31 cellular contexts compared by ENCODE assay signal in the genomic region with DNA sequence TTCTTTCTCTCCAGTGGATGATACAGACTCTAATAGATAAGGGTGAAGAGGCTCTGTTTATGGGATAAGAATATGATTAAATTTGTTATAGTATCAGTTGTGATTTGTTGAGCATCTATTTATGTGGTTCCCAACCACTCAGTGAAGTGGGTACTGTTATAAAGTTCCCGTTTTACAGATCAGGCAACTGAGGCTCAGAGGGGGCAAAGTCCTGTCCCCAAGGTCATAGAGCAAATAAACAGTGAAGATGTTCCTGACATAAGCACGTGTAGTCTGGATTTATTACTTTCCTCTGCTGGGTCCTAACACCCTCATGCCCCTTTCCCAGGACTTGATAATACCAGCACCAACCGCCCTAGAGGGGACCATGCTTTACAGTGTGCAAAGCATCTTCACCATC. TPM values are rescaled to one million over a fixed set of nuclear protein-coding genes. Genes with fewer than 3 reads are reported as not detected.
"Had no signal": no experiment of that assay in that cellular context is flagged by ENCODE, and none has a peak within 500 bp of the region (broad histone marks: within the 10 kb centered on the region; RNA-seq: fewer than 3 reads in every experiment).

No MANE protein-coding gene starts in this region.

- DNase-seq: dermis blood vessel endothelial cell; effector memory CD4-positive, alpha-beta T cell; foreskin keratinocyte; heart right ventricle; left ventricle myocardium superior; lower lobe of right lung; naive thymus-derived CD8-positive, alpha-beta T cell; nephron progenitor cell; pancreas; psoas muscle; right cardiac atrium; spleen; stimulated activated CD4-positive, alpha-beta T cell treated with anti-CD3 and anti-CD28 coated beads, Interleukin-4, amount 100 ng/mL, for 4 hours; stimulated activated naive CD8-positive, alpha-beta T cell treated with anti-CD3 and anti-CD28 coated beads, Interleukin-15, Interleukin-2, amounts not matched to agents 100 U/mL and 50 U/mL, for 24 hours; testis; tibial artery had no signal

- H3K27ac Mint-ChIP-seq: naive thymus-derived CD8-positive, alpha-beta T cell; nephron progenitor cell; stimulated activated memory B cell treated with anti-CD40 and anti-IgM and Interleukin-4, amounts not matched to agents 10 μg/mL and 1 μg/mL and 100 μg/mL, for 72 hours; type B pancreatic cell had no signal

- H3K4me3 Mint-ChIP-seq: nephron progenitor cell; stimulated activated memory B cell treated with anti-CD40 and anti-IgM and Interleukin-4, amounts not matched to agents 10 μg/mL and 1 μg/mL and 100 μg/mL, for 72 hours; type B pancreatic cell had no signal

- H3K9me3 Mint-ChIP-seq: naive thymus-derived CD8-positive, alpha-beta T cell; nephron progenitor cell; stimulated activated memory B cell treated with anti-CD40 and anti-IgM and Interleukin-4, amounts not matched to agents 10 μg/mL and 1 μg/mL and 100 μg/mL, for 72 hours; type B pancreatic cell had no signal

- H3K9me3 ChIP-seq: esophagus muscularis mucosa, gastroesophageal sphincter, heart right ventricle, lower lobe of right lung, neutrophil, pancreas, psoas muscle, spleen, testis, tibial artery had no signal

- H3K27me3 ChIP-seq: pancreas, testis had no signal

- H3K36me3 Mint-ChIP-seq: stimulated activated memory B cell treated with anti-CD40 and anti-IgM and Interleukin-4, amounts not matched to agents 10 μg/mL and 1 μg/mL and 100 μg/mL, for 72 hours; type B pancreatic cell had no signal

- H3K27ac ChIP-seq: coronary artery, esophagus muscularis mucosa, foreskin keratinocyte, gastroesophageal sphincter, heart right ventricle, lower lobe of right lung, neutrophil, pancreas, psoas muscle, skin epidermis, spleen, testis, tibial artery had no signal

- H3K36me3 ChIP-seq: esophagus muscularis mucosa, gastroesophageal sphincter, heart right ventricle, lower lobe of right lung, neutrophil, pancreas, spleen had no signal

- H3K4me3 ChIP-seq: coronary artery, esophagus muscularis mucosa, gastroesophageal sphincter, heart right ventricle, lower lobe of right lung, pancreas, psoas muscle, skin epidermis, spleen, testis, tibial artery had no signal

- ATAC-seq: foreskin keratinocyte; gastroesophageal sphincter; heart right ventricle; left ventricle myocardium superior; lower lobe of right lung; naive thymus-derived CD8-positive, alpha-beta T cell; pancreas; psoas muscle; right cardiac atrium; stimulated activated memory B cell treated with anti-CD40 and anti-IgM and Interleukin-4, amounts not matched to agents 10 μg/mL and 1 μg/mL and 100 μg/mL, for 72 hours; stimulated activated naive CD8-positive, alpha-beta T cell treated with anti-CD3 and anti-CD28 coated beads, Interleukin-15, Interleukin-2, amounts not matched to agents 100 U/mL and 50 U/mL, for 24 hours had no signal

- H3K4me1 ChIP-seq: foreskin keratinocyte had no signal

RNA-seq across cellular contexts. Expression of a gene that starts 4.1 kb away (rescaled TPM):
- total RNA-seq: endothelial cell of umbilical vein; epithelial cell of proximal tubule; fibroblast of lung; foreskin keratinocyte; naive thymus-derived CD8-positive, alpha-beta T cell had no signal
- polyA plus RNA-seq: foreskin keratinocyte; keratinocyte; naive thymus-derived CD8-positive, alpha-beta T cell had no signal

RNA-seq across cellular contexts. Expression of a gene that starts 4.2 kb away (rescaled TPM):
- total RNA-seq: dermis blood vessel endothelial cell; endothelial cell of umbilical vein; epithelial cell of proximal tubule; fibroblast of lung; foreskin keratinocyte; left ventricle myocardium superior; myocyte; naive thymus-derived CD8-positive, alpha-beta T cell; psoas muscle had no signal
- polyA plus RNA-seq: foreskin keratinocyte; keratinocyte; naive thymus-derived CD8-positive, alpha-beta T cell had no signal

RNA-seq across cellular contexts. Expression of a gene that starts 20.8 kb away (rescaled TPM):
- total RNA-seq: dermis blood vessel endothelial cell; endothelial cell of umbilical vein; epithelial cell of proximal tubule; foreskin keratinocyte; mesenteric fat pad; naive thymus-derived CD8-positive, alpha-beta T cell had no signal
- polyA plus RNA-seq: fibroblast of lung; foreskin keratinocyte; keratinocyte; naive thymus-derived CD8-positive, alpha-beta T cell had no signal

RNA-seq across cellular contexts. Expression of a gene that starts 47.1 kb away (rescaled TPM):
- total RNA-seq: epithelial cell of proximal tubule; lower lobe of right lung; mesenteric fat pad; naive thymus-derived CD8-positive, alpha-beta T cell; renal cortical epithelial cell had no signal
- polyA plus RNA-seq: fibroblast of lung; naive thymus-derived CD8-positive, alpha-beta T cell; urinary bladder had no signal
